In genomic region chr10:132684164-132684891, GRCh38 we compare ENCODE assay signal across 10 cellular contexts.
DNase-seq lines count a peak whose midpoint lies in the region; ATAC-seq, FAIRE-seq and TF ChIP-seq lines count a peak whose summit lies in the region.
"Had no signal": no experiment of that assay in that cellular context is flagged by ENCODE, and none has a peak within 500 bp of the region (broad histone marks: within the 10 kb centered on the region; RNA-seq: fewer than 3 reads in every experiment).

No MANE protein-coding gene starts in this region.

- intact Hi-C loops in Calu3 (cut with micrococcal nuclease; ENCODE audit: unreplicated experiment) (no loop called here), endothelial cell of umbilical vein (cut with micrococcal nuclease) (no loop called here)

- FAIRE-seq in endothelial cell of umbilical vein (lab: Jason Lieb, UNC), result peak; percentile 12

- H3K36me3 ChIP-seq in endothelial cell of umbilical vein (ENCODE audit: control insufficient read depth in 2 of 2, extremely low read depth in 1 of 2, insufficient read depth in 2 of 2, low read length in 2 of 2), result no peaks in the 10 kb centered on the region

- H3K27me3 ChIP-seq in endothelial cell of umbilical vein (ENCODE audit: control insufficient read depth in 2 of 2, insufficient read depth in 2 of 2, low read length in 2 of 2), result no peaks in the 10 kb centered on the region

- TF ChIP-seq POLR2A in endothelial cell of umbilical vein (IDR thresholded peaks at IDR 0.05; ENCODE audit: low read depth, low read length), result no peak

- H3K27me3 Mint-ChIP-seq in Calu3 (ENCODE audit: unreplicated experiment), result no peaks in the 10 kb centered on the region
- H3K27me3 Mint-ChIP-seq: dendritic cell treated with granulocyte-macrophage colony-stimulating factor and Interleukin-4, amounts not matched to agents 40 ng/mL and 50 ng/mL, for 4 days had no signal

- no peak overlapping the region for H2AFZ ChIP-seq in endothelial cell of umbilical vein (ENCODE audit: low read depth, low read length)

- H3K9me1 ChIP-seq in endothelial cell of umbilical vein (replicated peaks; ENCODE audit: control insufficient read depth, extremely low read depth, insufficient read depth, low read length), result no peaks in the 10 kb centered on the region

- H3K4me2 ChIP-seq in endothelial cell of umbilical vein (ENCODE audit: insufficient read depth, low read length), result no peak overlapping the region

- H3K27ac Mint-ChIP-seq in Calu3 (ENCODE audit: unreplicated experiment), result peak overlapping the region; percentile 80
- H3K27ac Mint-ChIP-seq: dendritic cell treated with granulocyte-macrophage colony-stimulating factor and Interleukin-4, amounts not matched to agents 40 ng/mL and 50 ng/mL, for 4 days had no signal

- peaks cover 10% of the 10 kb centered on the region for H3K4me1 ChIP-seq in endothelial cell of umbilical vein (ENCODE audit: control insufficient read depth, extremely low read depth, insufficient read depth, low read length)

- no peak overlapping the region for H3K9ac ChIP-seq in endothelial cell of umbilical vein (replicated peaks; ENCODE audit: extremely low read depth, insufficient read depth, low read length)

- no peaks in the 10 kb centered on the region for H4K20me1 ChIP-seq in endothelial cell of umbilical vein (replicated peaks; ENCODE audit: control insufficient read depth, extremely low read depth, insufficient read depth, low read length)

- H3K9me3 Mint-ChIP-seq in Calu3 (ENCODE audit: low read depth, unreplicated experiment), result no peaks in the 10 kb centered on the region

- ATAC-seq in HG02938 (IDR thresholded peaks at IDR 0.05; ENCODE audit: unreplicated experiment), result peak; percentile 72
- ATAC-seq: HCT116 had no signal

- peak overlapping the region; percentile 32 for H3K27ac ChIP-seq in endothelial cell of umbilical vein (ENCODE audit: insufficient read depth, low read depth, low read length)

- peaks cover 7% of the 10 kb centered on the region for H3K36me3 Mint-ChIP-seq in Calu3 (ENCODE audit: insufficient read depth, unreplicated experiment)

- no peak overlapping the region for H3K4me3 ChIP-seq in endothelial cell of umbilical vein (replicated peaks in 1 of 3; ENCODE audit: insufficient read depth in 1 of 3, low read depth in 1 of 3, low read length in 3 of 3)

- H3K4me3 Mint-ChIP-seq in Calu3 (ENCODE audit: low read depth, unreplicated experiment), result no peak overlapping the region
- H3K4me3 Mint-ChIP-seq: dendritic cell treated with granulocyte-macrophage colony-stimulating factor and Interleukin-4, amounts not matched to agents 40 ng/mL and 50 ng/mL, for 4 days had no signal

- TF ChIP-seq CTCF in Calu3 (IDR thresholded peaks at IDR 0.05; ENCODE audit: unreplicated experiment) (no peak), endothelial cell of umbilical vein (IDR thresholded peaks at IDR 0.05; ENCODE audit: extremely low read depth in 1 of 2, insufficient read depth in 1 of 2, low read depth in 1 of 2, low read length in 2 of 2) (no peak)

- dilution Hi-C loops in endothelial cell of umbilical vein (cut with MboI; ENCODE audit: extremely low pct_ligation_motif_present, low sequenced_read_pairs), result no loop called here

- BruUV-seq in Calu3 (replicated peaks; lab: Mats Ljungman, UMichigan) (no TSS peak), endothelial cell of umbilical vein (replicated peaks; lab: Mats Ljungman, UMichigan) (no TSS peak)

- H3K79me2 ChIP-seq in endothelial cell of umbilical vein (ENCODE audit: control insufficient read depth, insufficient read depth, low read length), result peaks cover 22% of the 10 kb centered on the region

- CTCF ChIA-PET in Calu3 (lab: Charles Lee), result no interaction called here
- CTCF ChIA-PET in endothelial cell of umbilical vein (lab: Charles Lee), result interaction anchor here (1.3 kb wide), 1 partner anchor 10 kb away, joined by 6 read pairs; no protein-coding TSS in a partner anchor

- POLR2A ChIA-PET in endothelial cell of umbilical vein (lab: Charles Lee), result no interaction called here

- H3K9me3 ChIP-seq in endothelial cell of umbilical vein (replicated peaks; ENCODE audit: control insufficient read depth, insufficient read depth, low read length), result no peaks in the 10 kb centered on the region

- DNase-seq in Calu3 (peak; percentile 10), UCSD-AML1 (lab: John Stamatoyannopoulos, UW; ENCODE audit: unreplicated experiment) (peak; percentile 37), endothelial cell of umbilical vein (ENCODE audit: low read depth, low spot score) (no peak), DMS153 treated with DMSO at 0.1 percent for 48 hours (lab: John Stamatoyannopoulos, UW; ENCODE audit: unreplicated experiment) (no peak), germinal center (ENCODE audit: low spot score) (no peak), NCI-H1105 (lab: John Stamatoyannopoulos, UW) (no peak)
- DNase-seq in stimulated activated CD4-positive, alpha-beta T cell treated with anti-CD3 and anti-CD28 coated beads, Interleukin-4, amount 100 ng/mL, for 48 hours (ENCODE audit: low read depth in 2 of 2), result peak; percentile 14 to 16

- H3K4me1 Mint-ChIP-seq in Calu3 (ENCODE audit: low read depth, unreplicated experiment), result peaks cover 9% of the 10 kb centered on the region

TF ChIP-seq in endothelial cell of umbilical vein, 7 proteins besides CTCF, POLR2A, EP300 and RAD21:
- no peak for TF ChIP-seq POLR2AphosphoS5 (IDR thresholded peaks at IDR 0.05; ENCODE audit: insufficient read depth, low read depth, low read length)
- peak; percentile 18 for TF ChIP-seq FOS (IDR thresholded peaks at IDR 0.05; ENCODE audit: borderline replicate concordance, insufficient read depth, low read length)
- no peak for TF ChIP-seq GATA2 (IDR thresholded peaks at IDR 0.05; ENCODE audit: insufficient read depth, insufficient read length, low read depth, low read length)
- TF ChIP-seq JUN (IDR thresholded peaks at IDR 0.05; ENCODE audit: borderline replicate concordance, insufficient read depth, insufficient read length, low read depth), result no peak
TF ChIP-seq in endothelial cell of umbilical vein: peak in this region for 1.

Comparison
In these comparisons a context has a peak if more than half of its experiments do, and no peak if none do; other contexts are left out.
1. DNase-seq: peak in Calu3 (single experiment), UCSD-AML1 (single experiment) and stimulated activated CD4-positive, alpha-beta T cell treated with anti-CD3 and anti-CD28 coated beads, Interleukin-4, amount 100 ng/mL, for 48 hours (2 of 2); none in endothelial cell of umbilical vein (single experiment), DMS153 treated with DMSO at 0.1 percent for 48 hours (single experiment), germinal center (single experiment) and NCI-H1105 (single experiment).